Comparison of ENCODE assay signal across 37 cellular contexts in genomic region chr15:33902043-33902442, GRCh38.
"Had no signal": no experiment of that assay in that cellular context is flagged by ENCODE, and none has a peak within 500 bp of the region (broad histone marks: within the 10 kb centered on the region; RNA-seq: fewer than 3 reads in every experiment).

No MANE protein-coding gene starts in this region.

- H3K9me3 Mint-ChIP-seq: activated B cell treated with CpG ODN at 0.5 μM for 24 hours; activated CD4-positive, alpha-beta memory T cell treated with anti-CD3 and anti-CD28 coated beads for 36 hours; activated CD4-positive, alpha-beta T cell treated with anti-CD3 and anti-CD28 coated beads, Interleukin-2, amount 10 ng/mL, durations not matched to agents 24 days and 14 days; activated CD8-positive, alpha-beta T cell treated with anti-CD3 and anti-CD28 coated beads for 36 hours; activated naive CD4-positive, alpha-beta T cell treated with anti-CD3 and anti-CD28 coated beads for 36 hours; activated naive CD4-positive, alpha-beta T cell treated with anti-CD3 and anti-CD28 coated beads, Interleukin-2, amount 50 U/mL, for 72 hours; activated naive CD8-positive, alpha-beta T cell treated with anti-CD3 and anti-CD28 coated beads for 36 hours; activated T-cell treated with anti-CD3 and anti-CD28 coated beads, Interleukin-2, amount 50 U/mL, for 4 hours; activated T-helper 1 cell treated with anti-CD3 and anti-CD28 coated beads, Interleukin-12 subunit alpha, Interleukin-12 subunit beta, Interleukin-2, Interleukin-4 antibody, amounts not matched to agents 30 ng/mL and 10 ng/mL and 1 ng/mL, durations not matched to agents 14 hours and 24 hours and 36 hours; activated T-helper 17 cell treated with anti-CD3 and anti-CD28 coated beads, Interleukin-2, amount 50 U/mL, for 72 hours; T-helper 1 cell treated with Interleukin-12 subunit alpha and Interleukin-12 subunit beta and Interleukin-4 antibody, amounts not matched to agents 30 μg/mL and 1 μg/mL, for 36 hours; T-helper 2 cell treated with Interferon-gamma antibody and Interleukin-4, amounts not matched to agents 5 μg/mL and 100 μg/mL, for 36 hours had no signal

- DNase-seq: activated B cell treated with CpG ODN at 0.5 μM for 24 hours; activated CD4-positive, alpha-beta memory T cell treated with anti-CD3 and anti-CD28 coated beads for 36 hours; activated CD4-positive, alpha-beta T cell treated with anti-CD3 and anti-CD28 coated beads for 4 hours; activated CD4-positive, alpha-beta T cell treated with anti-CD3 and anti-CD28 coated beads, Interleukin-2, amount 10 ng/mL, durations not matched to agents 24 days and 14 days; activated CD4-positive, alpha-beta T cell treated with anti-CD3 and anti-CD28 coated beads, Interleukin-2, amount 50 U/mL, for 1 hour; activated CD4-positive, alpha-beta T cell treated with anti-CD3 and anti-CD28 coated beads, Interleukin-2, amount 50 U/mL, for 4 hours; activated CD4-positive, CD25-positive, alpha-beta regulatory T cell treated with anti-CD3 and anti-CD28 coated beads, Interleukin-2, amount 50 U/mL, for 72 hours; activated CD8-positive, alpha-beta memory T cell treated with anti-CD3 and anti-CD28 coated beads, Interleukin-2, amount 50 U/mL, for 4 hours; activated CD8-positive, alpha-beta T cell treated with anti-CD3 and anti-CD28 coated beads for 36 hours; activated effector memory CD4-positive, alpha-beta T cell treated with anti-CD3 and anti-CD28 coated beads, Interleukin-2, amount 50 U/mL, for 16 hours; activated gamma-delta T cell treated with Interleukin-2 at 50 U/mL for 16 hours; activated naive CD4-positive, alpha-beta T cell; activated naive CD4-positive, alpha-beta T cell treated with anti-CD3 and anti-CD28 coated beads for 36 hours; activated naive CD4-positive, alpha-beta T cell treated with anti-CD3 and anti-CD28 coated beads, Interleukin-2, amount 50 U/mL, for 16 hours; activated naive CD8-positive, alpha-beta T cell treated with anti-CD3 and anti-CD28 coated beads for 36 hours; activated T-cell treated with anti-CD3 and anti-CD28 coated beads for 4 hours; activated T-cell treated with anti-CD3 and anti-CD28 coated beads, Interleukin-2, amount 50 U/mL, for 1 hour; activated T-cell treated with anti-CD3 and anti-CD28 coated beads, Interleukin-2, amount 50 U/mL, for 4 hours; activated T-cell treated with anti-CD3 and anti-CD28 coated beads, Interleukin-2, amount 50 U/mL, for 72 hours; amygdala; anterior cingulate cortex; body of pancreas; brain microvascular endothelial cell; central memory CD4-positive, alpha-beta T cell; T-helper 1 cell; T-helper 2 cell; T-helper 9 cell had no signal

- H3K27ac ChIP-seq: ascending aorta, body of pancreas, brain microvascular endothelial cell, breast epithelium, VCaP had no signal

- H3K4me1 Mint-ChIP-seq: activated T-helper 17 cell treated with anti-CD3 and anti-CD28 coated beads, Interleukin-2, amount 50 U/mL, for 72 hours had no signal

- FAIRE-seq: colon, TTC549 had no signal

- H3K27ac Mint-ChIP-seq: activated B cell treated with CpG ODN at 0.5 μM for 24 hours; activated CD4-positive, alpha-beta memory T cell treated with anti-CD3 and anti-CD28 coated beads for 36 hours; activated CD4-positive, alpha-beta T cell treated with anti-CD3 and anti-CD28 coated beads, Interleukin-2, amount 10 ng/mL, durations not matched to agents 24 days and 14 days; activated CD8-positive, alpha-beta T cell treated with anti-CD3 and anti-CD28 coated beads for 36 hours; activated naive CD4-positive, alpha-beta T cell treated with anti-CD3 and anti-CD28 coated beads for 36 hours; activated naive CD4-positive, alpha-beta T cell treated with anti-CD3 and anti-CD28 coated beads, Interleukin-2, amount 50 U/mL, for 72 hours; activated naive CD8-positive, alpha-beta T cell treated with anti-CD3 and anti-CD28 coated beads for 36 hours; activated T-cell treated with anti-CD3 and anti-CD28 coated beads, Interleukin-2, amount 50 U/mL, for 72 hours; activated T-helper 1 cell treated with anti-CD3 and anti-CD28 coated beads, Interleukin-12 subunit alpha, Interleukin-12 subunit beta, Interleukin-2, Interleukin-4 antibody, amounts not matched to agents 30 ng/mL and 10 ng/mL and 1 ng/mL, durations not matched to agents 14 hours and 24 hours and 36 hours; activated T-helper 17 cell treated with anti-CD3 and anti-CD28 coated beads, Interleukin-2, amount 50 U/mL, for 72 hours; T-helper 1 cell treated with Interleukin-12 subunit alpha and Interleukin-12 subunit beta and Interleukin-4 antibody, amounts not matched to agents 30 μg/mL and 1 μg/mL, for 36 hours; T-helper 2 cell treated with Interferon-gamma antibody and Interleukin-4, amounts not matched to agents 5 μg/mL and 100 μg/mL, for 36 hours had no signal

- ATAC-seq: activated CD8-positive, alpha-beta T cell treated with anti-CD3 and anti-CD28 coated beads for 36 hours; activated naive CD4-positive, alpha-beta T cell treated with anti-CD3 and anti-CD28 coated beads, Interleukin-2, amount 50 U/mL, for 72 hours; activated T-cell treated with anti-CD3 and anti-CD28 coated beads, Interleukin-2, amount 50 U/mL, for 4 hours; activated T-cell treated with anti-CD3 and anti-CD28 coated beads, Interleukin-2, amount 50 U/mL, for 72 hours; activated T-helper 17 cell treated with anti-CD3 and anti-CD28 coated beads, Interleukin-2, amount 50 U/mL, for 72 hours; body of pancreas had no signal

- H3K36me3 Mint-ChIP-seq: activated CD4-positive, alpha-beta memory T cell treated with anti-CD3 and anti-CD28 coated beads for 36 hours; activated naive CD4-positive, alpha-beta T cell treated with anti-CD3 and anti-CD28 coated beads, Interleukin-2, amount 50 U/mL, for 72 hours; activated naive CD8-positive, alpha-beta T cell treated with anti-CD3 and anti-CD28 coated beads for 36 hours had no signal

- H3K27me3 Mint-ChIP-seq: activated B cell treated with CpG ODN at 0.5 μM for 24 hours; activated CD4-positive, alpha-beta memory T cell treated with anti-CD3 and anti-CD28 coated beads for 36 hours; activated CD4-positive, alpha-beta T cell treated with anti-CD3 and anti-CD28 coated beads, Interleukin-2, amount 10 ng/mL, durations not matched to agents 24 days and 14 days; activated CD8-positive, alpha-beta T cell treated with anti-CD3 and anti-CD28 coated beads for 36 hours; activated naive CD8-positive, alpha-beta T cell treated with anti-CD3 and anti-CD28 coated beads for 36 hours; activated T-helper 17 cell treated with anti-CD3 and anti-CD28 coated beads, Interleukin-2, amount 50 U/mL, for 72 hours had no signal

- H3K4me3 ChIP-seq: ascending aorta, body of pancreas, breast epithelium had no signal

- H3K27me3 ChIP-seq: ascending aorta, body of pancreas, brain microvascular endothelial cell, breast epithelium had no signal

- H3K4me3 Mint-ChIP-seq: activated B cell treated with CpG ODN at 0.5 μM for 24 hours; activated CD4-positive, alpha-beta memory T cell treated with anti-CD3 and anti-CD28 coated beads for 36 hours; activated CD4-positive, alpha-beta T cell treated with anti-CD3 and anti-CD28 coated beads, Interleukin-2, amount 10 ng/mL, durations not matched to agents 24 days and 14 days; activated CD8-positive, alpha-beta T cell treated with anti-CD3 and anti-CD28 coated beads for 36 hours; activated naive CD4-positive, alpha-beta T cell treated with anti-CD3 and anti-CD28 coated beads for 36 hours; activated naive CD8-positive, alpha-beta T cell treated with anti-CD3 and anti-CD28 coated beads for 36 hours; activated T-cell treated with anti-CD3 and anti-CD28 coated beads, Interleukin-2, amount 50 U/mL, for 4 hours; activated T-cell treated with anti-CD3 and anti-CD28 coated beads, Interleukin-2, amount 50 U/mL, for 72 hours; activated T-helper 1 cell treated with anti-CD3 and anti-CD28 coated beads, Interleukin-12 subunit alpha, Interleukin-12 subunit beta, Interleukin-2, Interleukin-4 antibody, amounts not matched to agents 30 ng/mL and 10 ng/mL and 1 ng/mL, durations not matched to agents 14 hours and 24 hours and 36 hours; activated T-helper 17 cell treated with anti-CD3 and anti-CD28 coated beads, Interleukin-2, amount 50 U/mL, for 72 hours; T-helper 1 cell treated with Interleukin-12 subunit alpha and Interleukin-12 subunit beta and Interleukin-4 antibody, amounts not matched to agents 30 μg/mL and 1 μg/mL, for 36 hours; T-helper 2 cell treated with Interferon-gamma antibody and Interleukin-4, amounts not matched to agents 5 μg/mL and 100 μg/mL, for 36 hours had no signal

- H3K4me1 ChIP-seq: ascending aorta, body of pancreas, breast epithelium had no signal

- H3K9me3 ChIP-seq: ascending aorta, body of pancreas, breast epithelium had no signal

- H3K36me3 ChIP-seq: ascending aorta, brain microvascular endothelial cell, breast epithelium had no signal
